In genomic region chr12:14769462-14769836, GRCh38 we compare ENCODE assay signal across 8 cellular contexts. TPM values are rescaled to one million over a fixed set of nuclear protein-coding genes. Genes with fewer than 3 reads are reported as not detected.
DNase-seq lines count a peak whose midpoint lies in the region; ATAC-seq and TF ChIP-seq lines count a peak whose summit lies in the region.

No MANE protein-coding gene starts in this region.

- peaks cover 4% of the 10 kb centered on the region for H3K79me1 ChIP-seq in mesenchymal stem cell (replicated peaks; ENCODE audit: low read length, poor library complexity, severe bottlenecking)

- peak overlapping the region; percentile 79 for H2AFZ ChIP-seq in mesenchymal stem cell (ENCODE audit: low read depth, low read length)

- peak overlapping the region in 1 of 2 experiments; percentile 42 for H2BK12ac ChIP-seq in mesenchymal stem cell (ENCODE audit: low read length in 2 of 2)

- H2BK15ac ChIP-seq in mesenchymal stem cell (ENCODE audit: low read depth, poor library complexity, severe bottlenecking) = no peak overlapping the region

- peak overlapping the region; percentile 42 for H2AK5ac ChIP-seq in mesenchymal stem cell (ENCODE audit: low read length, severe bottlenecking)

- peak overlapping the region in 1 of 2 experiments; percentile 12 for H3K4ac ChIP-seq in mesenchymal stem cell (ENCODE audit: low read depth in 1 of 2, low read length in 2 of 2)

- H3K36me3 ChIP-seq in BJ (ENCODE audit: control insufficient read depth, insufficient read depth, low read length) (no peaks in the 10 kb centered on the region; the same call in 1 of the 2 replicates), colonic mucosa (no peaks in the 10 kb centered on the region), mesenchymal stem cell (ENCODE audit: control insufficient read depth in 1 of 2, insufficient read depth in 2 of 2, low read depth in 1 of 2, low read length in 2 of 2) (peaks cover 0 to 23% of the 10 kb centered on the region in 2 experiments), urinary bladder (ENCODE audit: insufficient read depth) (peaks cover 2% of the 10 kb centered on the region)

- H3K18ac ChIP-seq in mesenchymal stem cell (ENCODE audit: low read depth in 1 of 2, low read length in 2 of 2) = peak overlapping the region; percentile 3 to 99

- 14% methylated on average over 18 of the region's 19 CpGs for WGBS in mesenchymal stem cell
- 8% methylated on average over 19 of the region's 19 CpGs for WGBS in urinary bladder

- no peak overlapping the region for H4K91ac ChIP-seq in mesenchymal stem cell (ENCODE audit: low read length)

- H3K14ac ChIP-seq in mesenchymal stem cell (ENCODE audit: low read length in 2 of 2) = peak overlapping the region in 1 of 2 experiments; percentile 99

- TF ChIP-seq CTCF in BJ (IDR thresholded peaks at IDR 0.05; ENCODE audit: insufficient read depth, low read depth, low read length) (no peak), colonic mucosa (IDR thresholded peaks at IDR 0.05) (no peak)

- ATAC-seq in GM19035 (IDR thresholded peaks at IDR 0.05; ENCODE audit: unreplicated experiment) (peak; percentile 4), GM21619 (IDR thresholded peaks at IDR 0.05; ENCODE audit: unreplicated experiment) (no peak)

- H3K4me3 ChIP-seq in BJ (ENCODE audit: low read depth, low read length) (peak overlapping the region; percentile 75), colonic mucosa (peak overlapping the region; percentile 79), mesenchymal stem cell (ENCODE audit: insufficient read depth in 1 of 2, low read depth in 1 of 2, low read length in 2 of 2) (peak overlapping the region; percentile 69 to 100), urinary bladder (ENCODE audit: low read depth, low read length) (peak overlapping the region; percentile 73)

- H3K4me1 ChIP-seq in colonic mucosa = no peaks in the 10 kb centered on the region
- peaks cover 8% of the 10 kb centered on the region for H3K4me1 ChIP-seq in mesenchymal stem cell (ENCODE audit: control insufficient read depth, insufficient read depth, low read depth, low read length)
- H3K4me1 ChIP-seq in urinary bladder (ENCODE audit: insufficient read depth) = peaks cover 2% of the 10 kb centered on the region

- POLR2A ChIA-PET in BJ (lab: Charles Lee) = no interaction called here

- CTCF ChIA-PET in BJ (lab: Yijun Ruan, JAX) = interaction anchor here (0.7 to 3.3 kb wide), 12 partner anchors 11 to 452 kb away, joined by 3 to 15 read pairs (median 4); partner anchors contain the start of genes C12orf60, RERG and WBP11

- peak overlapping the region; percentile 98 for H3K27ac ChIP-seq in colonic mucosa
- peak overlapping the region; percentile 45 for H3K27ac ChIP-seq in mesenchymal stem cell (ENCODE audit: low read length, poor library complexity, severe bottlenecking)
- peak overlapping the region; percentile 70 for H3K27ac ChIP-seq in urinary bladder (ENCODE audit: low read depth)

- H3K23ac ChIP-seq in mesenchymal stem cell (ENCODE audit: low read length in 2 of 2) = peak overlapping the region in 1 of 2 experiments; percentile 89

- DNase-seq in BJ (ENCODE audit: low read depth) = no peak
- DNase-seq in NCI-H2107 treated with DMSO at 0.1 percent for 48 hours (lab: John Stamatoyannopoulos, UW; ENCODE audit: unreplicated experiment) = peak; percentile 66
- peak; percentile 62 for DNase-seq in colonic mucosa
- peak; percentile 45 for DNase-seq in mesenchymal stem cell
- no peak for DNase-seq in GF-D8 (lab: John Stamatoyannopoulos, UW)

- H3K9ac ChIP-seq in colonic mucosa (ENCODE audit: low read depth in 2 of 2, low read length in 2 of 2) = peak overlapping the region; percentile 91 to 98
- peak overlapping the region; percentile 99 for H3K9ac ChIP-seq in mesenchymal stem cell (ENCODE audit: low read length)

- peak overlapping the region; percentile 92 for H3K4me2 ChIP-seq in mesenchymal stem cell (ENCODE audit: low read length, poor library complexity, severe bottlenecking)

- H4K8ac ChIP-seq in mesenchymal stem cell (ENCODE audit: low read length) = peak overlapping the region; percentile 52

- no peak overlapping the region for H2BK120ac ChIP-seq in mesenchymal stem cell (ENCODE audit: low read depth, low read length)

- H3K27me3 ChIP-seq in BJ (ENCODE audit: control insufficient read depth, insufficient read depth, low read length) = no peaks in the 10 kb centered on the region
- H3K27me3 ChIP-seq in colonic mucosa = no peaks in the 10 kb centered on the region
- H3K27me3 ChIP-seq in mesenchymal stem cell (ENCODE audit: control insufficient read depth in 1 of 2, insufficient read depth in 1 of 2, low read length in 2 of 2) = no peaks in the 10 kb centered on the region

- H2BK5ac ChIP-seq in mesenchymal stem cell (ENCODE audit: low read depth, low read length, poor library complexity, severe bottlenecking) = peak overlapping the region; percentile 51

- H3K9me3 ChIP-seq in colonic mucosa = no peaks in the 10 kb centered on the region
- H3K9me3 ChIP-seq in mesenchymal stem cell (ENCODE audit: control insufficient read depth, low read length) = no peaks in the 10 kb centered on the region

- intact Hi-C loops in colonic mucosa (cut with DNase I) = no loop called here

RNA-seq across cellular contexts. Expression of gene WBP11, which starts 33.8 kb away (rescaled TPM):
- polyA plus RNA-seq in BJ (2011; rRNA removed) (12.3 and 12.8 TPM in 2 replicates), urinary bladder (27.7 TPM)
- polyA minus RNA-seq in BJ (2011; rRNA and poly(A)+ RNA removed) = 4.4 and 8.5 TPM in 2 replicates
- total RNA-seq in colonic mucosa (10 to 100 TPM; 55.3 to 60.0 TPM), urinary bladder (32.9 TPM)
- polyA plus RNA-seq in mesenchymal stem cell (2013, experiment 1 of 2) = 58.2 TPM
- 50.6 TPM for polyA plus RNA-seq in mesenchymal stem cell (2013, experiment 2 of 2)

RNA-seq across cellular contexts. Expression of gene C12orf60, which starts 34.0 kb away (rescaled TPM):
- polyA plus RNA-seq in BJ (2011; rRNA removed) = 0.71 and 1.3 TPM in 2 replicates
- 0.62 TPM in 1 of 2 replicates, not detected in the other for polyA minus RNA-seq in BJ (2011; rRNA and poly(A)+ RNA removed)
- under 1 TPM; 0.42 to 0.89 TPM for total RNA-seq in colonic mucosa
- 1.8 TPM for polyA plus RNA-seq in mesenchymal stem cell (2013, experiment 1 of 2)
- 1.4 TPM for polyA plus RNA-seq in mesenchymal stem cell (2013, experiment 2 of 2)
- 3.6 TPM for total RNA-seq in urinary bladder
- polyA plus RNA-seq in urinary bladder = 1.0 TPM

RNA-seq across cellular contexts. Expression of gene SMCO3, which starts 44.5 kb away (rescaled TPM):
- polyA plus RNA-seq in BJ (2011; rRNA removed) = 0.45 and 1.2 TPM in 2 replicates
- 0.15 and 0.52 TPM in 2 replicates for polyA minus RNA-seq in BJ (2011; rRNA and poly(A)+ RNA removed)
- total RNA-seq in colonic mucosa = not detected
- 0.26 TPM for polyA plus RNA-seq in mesenchymal stem cell (2013, experiment 1 of 2)
- polyA plus RNA-seq in mesenchymal stem cell (2013, experiment 2 of 2) = 0.19 TPM
- 5.0 TPM for total RNA-seq in urinary bladder
- 0.20 TPM for polyA plus RNA-seq in urinary bladder

Comparison
In these comparisons a context has a peak if more than half of its experiments do, and no peak if none do; other contexts are left out.
1. DNase-seq: peak in NCI-H2107 treated with DMSO at 0.1 percent for 48 hours (single experiment), colonic mucosa (single experiment) and mesenchymal stem cell (single experiment); none in BJ (single experiment) and GF-D8 (single experiment).
2. H3K27ac ChIP-seq: peak in every context shown above with its lines; median percentile 98 in colonic mucosa; 70 in urinary bladder; 45 in mesenchymal stem cell.
3. Peak in every context shown above with its lines, with median percentiles within 50 percentile points of each other: H3K4me3 ChIP-seq.